Comparison of ENCODE assay signal across 26 cellular contexts in genomic region chr6:108432792-108433191, GRCh38.
DNase-seq lines count a peak whose midpoint lies in the region; ATAC-seq, FAIRE-seq and TF ChIP-seq lines count a peak whose summit lies in the region.
"Had no signal": no experiment of that assay in that cellular context is flagged by ENCODE, and none has a peak within 500 bp of the region (broad histone marks: within the 10 kb centered on the region; RNA-seq: fewer than 3 reads in every experiment).

No MANE protein-coding gene starts in this region.

- H3K4me1 ChIP-seq in endothelial cell of umbilical vein (ENCODE audit: control insufficient read depth, extremely low read depth, insufficient read depth, low read length) (no peaks in the 10 kb centered on the region), small intestine (ENCODE audit: control insufficient read depth in 2 of 2, insufficient read depth in 1 of 2, low read depth in 1 of 2, low read length in 1 of 2) (peaks cover 0 to 2% of the 10 kb centered on the region in 2 donors), right lobe of liver (no peaks in the 10 kb centered on the region)
- H3K4me1 ChIP-seq: BE2C, left ventricle myocardium inferior, tibial nerve had no signal

- H3K36me3 ChIP-seq in endothelial cell of umbilical vein (ENCODE audit: control insufficient read depth in 2 of 2, extremely low read depth in 1 of 2, insufficient read depth in 2 of 2, low read length in 2 of 2) (no peaks in the 10 kb centered on the region), small intestine (ENCODE audit: control insufficient read depth in 2 of 2, insufficient read depth in 2 of 2, low read length in 2 of 2) (no peaks in the 10 kb centered on the region), right lobe of liver (no peaks in the 10 kb centered on the region)
- H3K36me3 ChIP-seq: BE2C, left ventricle myocardium inferior, WERI-Rb-1 had no signal

- no peak overlapping the region for H3K9ac ChIP-seq in endothelial cell of umbilical vein (replicated peaks; ENCODE audit: extremely low read depth, insufficient read depth, low read length)

- no peaks in the 10 kb centered on the region for H3K79me2 ChIP-seq in endothelial cell of umbilical vein (ENCODE audit: control insufficient read depth, insufficient read depth, low read length)

- H2AFZ ChIP-seq in endothelial cell of umbilical vein (ENCODE audit: low read depth, low read length): no peak overlapping the region

- intact Hi-C loops in endothelial cell of umbilical vein (cut with micrococcal nuclease) (no loop called here), right lobe of liver (cut with DNase I) (no loop called here)

- CTCF ChIA-PET in endothelial cell of umbilical vein (lab: Charles Lee): interaction anchor here (1.3 to 2.1 kb wide), 2 partner anchors 31 to 59 kb away, joined by 3 to 11 read pairs; no protein-coding TSS in a partner anchor

- H3K9me3 ChIP-seq in endothelial cell of umbilical vein (replicated peaks; ENCODE audit: control insufficient read depth, insufficient read depth, low read length) (no peaks in the 10 kb centered on the region), small intestine (ENCODE audit: control insufficient read depth, low read depth) (no peaks in the 10 kb centered on the region), right lobe of liver (no peaks in the 10 kb centered on the region)
- H3K9me3 ChIP-seq: BE2C, left ventricle myocardium inferior, tibial nerve had no signal

- POLR2A ChIA-PET in endothelial cell of umbilical vein (lab: Charles Lee): no interaction called here

- 5 to 45% (median 28%) methylated on average over 3 of the region's 3 CpGs for WGBS in small intestine, 3 donors
- 51% methylated on average over 3 of the region's 3 CpGs for WGBS in right lobe of liver (ENCODE audit: insufficient coverage, low coverage, low lambda C conversion rate, missing lambda C conversion rate)

- H3K27ac ChIP-seq in endothelial cell of umbilical vein (ENCODE audit: insufficient read depth, low read depth, low read length) (no peak overlapping the region), small intestine (ENCODE audit: low read depth in 1 of 2, low read length in 1 of 2) (no peak overlapping the region), right lobe of liver (no peak overlapping the region)
- H3K27ac ChIP-seq: dorsolateral prefrontal cortex, left ventricle myocardium inferior, tibial nerve, WERI-Rb-1 had no signal

- TF ChIP-seq CTCF in endothelial cell of umbilical vein (IDR thresholded peaks at IDR 0.05; ENCODE audit: extremely low read depth in 1 of 2, insufficient read depth in 1 of 2, low read depth in 1 of 2, low read length in 2 of 2) (no peak), right lobe of liver (IDR thresholded peaks at IDR 0.05) (no peak)

- TF ChIP-seq POLR2A in endothelial cell of umbilical vein (IDR thresholded peaks at IDR 0.05; ENCODE audit: low read depth, low read length) (no peak), right lobe of liver (IDR thresholded peaks at IDR 0.05) (no peak)

- H3K4me3 ChIP-seq in endothelial cell of umbilical vein (replicated peaks in 1 of 3; ENCODE audit: insufficient read depth in 1 of 3, low read depth in 1 of 3, low read length in 3 of 3): no peak overlapping the region
- no peak overlapping the region for H3K4me3 ChIP-seq in small intestine (ENCODE audit: low read depth in 1 of 2, low read length in 2 of 2)
- H3K4me3 ChIP-seq in right lobe of liver: no peak overlapping the region
- H3K4me3 ChIP-seq: dorsolateral prefrontal cortex, left ventricle myocardium inferior, tibial nerve had no signal

- no peak overlapping the region for H3K4me2 ChIP-seq in endothelial cell of umbilical vein (ENCODE audit: insufficient read depth, low read length)

- peak; percentile 53 for DNase-seq in NCI-H748 (lab: John Stamatoyannopoulos, UW; ENCODE audit: unreplicated experiment)
- DNase-seq in NCI-H748 treated with DMSO at 0.1 percent for 48 hours (lab: John Stamatoyannopoulos, UW): no peak
- peak; percentile 24 for DNase-seq in NCI-H226
- peak; percentile 73 for DNase-seq in endothelial cell of umbilical vein (ENCODE audit: low read depth, low spot score)
- DNase-seq in small intestine: peak; percentile 72
- DNase-seq in right lobe of liver: no peak
- no peak for DNase-seq in stimulated activated CD4-positive, alpha-beta T cell treated with anti-CD3 and anti-CD28 coated beads, Interleukin-2, amount 100 ng/mL, for 24 hours
- DNase-seq: activated CD4-positive, alpha-beta T cell treated with anti-CD3 and anti-CD28 coated beads for 48 hours; activated gamma-delta T cell treated with Interleukin-2 at 50 U/mL for 16 hours; activated T-cell treated with anti-CD3 and anti-CD28 coated beads, Interleukin-2, amount 50 U/mL, for 4 hours; BE2C; CD8-positive, alpha-beta memory T cell; DMS79 treated with DMSO at 0.1 percent for 48 hours; dorsolateral prefrontal cortex; IMR-90; left ventricle myocardium inferior; MM.1S; natural killer cell; NCI-H1436 treated with DMSO at 0.1 percent for 48 hours; NCI-H526; retina; WERI-Rb-1 had no signal

- FAIRE-seq in endothelial cell of umbilical vein (lab: Jason Lieb, UNC) (no peak), small intestine (lab: Jason Lieb, UNC) (no peak)
- FAIRE-seq: GM19239, H54 had no signal

- ATAC-seq in right lobe of liver: no peak
- ATAC-seq in GM19328 (IDR thresholded peaks at IDR 0.05; ENCODE audit: unreplicated experiment): no peak
- ATAC-seq: activated T-cell treated with anti-CD3 and anti-CD28 coated beads, Interleukin-2, amount 50 U/mL, for 4 hours; natural killer cell had no signal

- BruUV-seq in endothelial cell of umbilical vein (replicated peaks; lab: Mats Ljungman, UMichigan): no TSS peak

- H3K27me3 ChIP-seq in endothelial cell of umbilical vein (ENCODE audit: control insufficient read depth in 2 of 2, insufficient read depth in 2 of 2, low read length in 2 of 2): no peaks in the 10 kb centered on the region
- no peaks in the 10 kb centered on the region for H3K27me3 ChIP-seq in small intestine (ENCODE audit: control insufficient read depth in 2 of 2, insufficient read depth in 2 of 2, low read length in 2 of 2)
- H3K27me3 ChIP-seq in right lobe of liver: no peaks in the 10 kb centered on the region
- H3K27me3 ChIP-seq: BE2C, dorsolateral prefrontal cortex, tibial nerve had no signal

- no peaks in the 10 kb centered on the region for H3K9me1 ChIP-seq in endothelial cell of umbilical vein (replicated peaks; ENCODE audit: control insufficient read depth, extremely low read depth, insufficient read depth, low read length)

- H4K20me1 ChIP-seq in endothelial cell of umbilical vein (replicated peaks; ENCODE audit: control insufficient read depth, extremely low read depth, insufficient read depth, low read length): no peaks in the 10 kb centered on the region

- dilution Hi-C loops in endothelial cell of umbilical vein (cut with MboI; ENCODE audit: extremely low pct_ligation_motif_present, low sequenced_read_pairs): no loop called here

TF ChIP-seq in endothelial cell of umbilical vein, 7 proteins besides CTCF, POLR2A, EP300 and RAD21:
- TF ChIP-seq FOS (IDR thresholded peaks at IDR 0.05; ENCODE audit: borderline replicate concordance, insufficient read depth, low read length): no peak
- no peak for TF ChIP-seq GATA2 (IDR thresholded peaks at IDR 0.05; ENCODE audit: insufficient read depth, insufficient read length, low read depth, low read length)
- no peak for TF ChIP-seq MAX (IDR thresholded peaks at IDR 0.05; ENCODE audit: insufficient read depth, insufficient read length)
- TF ChIP-seq POLR2AphosphoS5 (IDR thresholded peaks at IDR 0.05; ENCODE audit: insufficient read depth, low read depth, low read length): no peak
- no peak for TF ChIP-seq JUN (IDR thresholded peaks at IDR 0.05; ENCODE audit: borderline replicate concordance, insufficient read depth, insufficient read length, low read depth)
- TF ChIP-seq EZH2 (IDR thresholded peaks at IDR 0.05; ENCODE audit: borderline replicate concordance, low read depth, low read length, severe bottlenecking): no peak
- TF ChIP-seq MYC (IDR thresholded peaks at IDR 0.05; ENCODE audit: low read depth, low read length): no peak

Comparison
In these comparisons a context has a peak if more than half of its experiments do, and no peak if none do; other contexts are left out.
1. DNase-seq: peak in NCI-H748 (single experiment), NCI-H226 (single experiment), endothelial cell of umbilical vein (single experiment) and small intestine (single experiment); none in NCI-H748 treated with DMSO at 0.1 percent for 48 hours (single experiment), right lobe of liver (0 of 3) and stimulated activated CD4-positive, alpha-beta T cell treated with anti-CD3 and anti-CD28 coated beads, Interleukin-2, amount 100 ng/mL, for 24 hours (0 of 2).